Comparison of ENCODE assay signal across 19 cellular contexts in the genomic region with DNA sequence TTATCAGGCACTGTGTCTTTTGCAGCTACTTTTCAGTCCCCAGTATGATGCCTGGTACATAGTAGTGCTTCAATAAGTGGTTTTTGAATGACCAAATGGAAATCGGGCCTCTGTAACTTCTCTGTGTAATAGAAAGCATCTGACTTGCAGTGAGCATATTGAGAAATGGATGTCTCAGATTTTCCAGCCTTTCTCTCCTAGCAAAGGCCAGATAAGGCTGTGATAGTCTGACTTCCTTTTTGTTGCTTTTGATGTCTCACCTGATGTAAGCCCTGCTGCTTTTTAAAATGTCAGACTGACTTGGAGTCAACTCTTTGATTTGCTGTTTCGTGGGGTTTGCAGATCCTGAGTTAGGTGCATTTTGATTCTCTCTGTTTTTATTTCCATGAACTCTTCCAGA.
"Had no signal": no experiment of that assay in that cellular context is flagged by ENCODE, and none has a peak within 500 bp of the region (broad histone marks: within the 10 kb centered on the region; RNA-seq: fewer than 3 reads in every experiment).

No MANE protein-coding gene starts in this region.

- H3K36me3 Mint-ChIP-seq: natural killer cell treated with Interleukin-12 subunit alpha and Interleukin-12 subunit beta and Interleukin-15 and Interleukin-18, amount 100 ng/mL, for 72 hours had no signal

- H3K4me1 Mint-ChIP-seq: activated T-helper 17 cell treated with anti-CD3 and anti-CD28 coated beads, Interleukin-2, amount 50 U/mL, for 72 hours had no signal

- H3K4me3 Mint-ChIP-seq: activated T-helper 17 cell treated with anti-CD3 and anti-CD28 coated beads, Interleukin-2, amount 50 U/mL, for 72 hours; natural killer cell treated with Interleukin-12 subunit alpha and Interleukin-12 subunit beta and Interleukin-15 and Interleukin-18, amount 100 ng/mL, for 72 hours had no signal

- H3K27me3 ChIP-seq: adrenal gland, colonic mucosa, foreskin keratinocyte, spleen, thyroid gland had no signal

- DNase-seq: activated CD4-positive, alpha-beta T cell treated with anti-CD3 and anti-CD28 coated beads, Interleukin-2, amount 50 U/mL, for 4 hours; activated CD4-positive, CD25-positive, alpha-beta regulatory T cell; activated naive CD4-positive, alpha-beta T cell treated with Interleukin-2 at 50 U/mL for 16 hours; caudate nucleus; colonic mucosa; foreskin keratinocyte; glutamatergic neuron; hypothalamus; kidney glomerular epithelial cell; left ventricle myocardium superior; mesendoderm; psoas muscle; spleen; T-helper 2 cell; thyroid gland had no signal

- H3K27me3 Mint-ChIP-seq: activated T-helper 17 cell treated with anti-CD3 and anti-CD28 coated beads, Interleukin-2, amount 50 U/mL, for 72 hours had no signal

- ATAC-seq: activated T-helper 17 cell treated with anti-CD3 and anti-CD28 coated beads, Interleukin-2, amount 50 U/mL, for 72 hours; foreskin keratinocyte; left ventricle myocardium superior; natural killer cell treated with Interleukin-12 subunit alpha and Interleukin-12 subunit beta and Interleukin-15 and Interleukin-18, amount 100 ng/mL, for 72 hours; sciatic nerve had no signal

- H3K4me1 ChIP-seq: colonic mucosa, foreskin keratinocyte, psoas muscle, thyroid gland had no signal

- H3K27ac Mint-ChIP-seq: activated T-helper 17 cell treated with anti-CD3 and anti-CD28 coated beads, Interleukin-2, amount 50 U/mL, for 72 hours; natural killer cell treated with Interleukin-12 subunit alpha and Interleukin-12 subunit beta and Interleukin-15 and Interleukin-18, amount 100 ng/mL, for 72 hours had no signal

- H3K36me3 ChIP-seq: adrenal gland, colonic mucosa, spleen, thyroid gland had no signal

- H3K4me3 ChIP-seq: adrenal gland, colonic mucosa, psoas muscle, spleen, thyroid gland had no signal

- H3K27ac ChIP-seq: colonic mucosa, foreskin keratinocyte, psoas muscle, spleen, thyroid gland had no signal

- H3K9me3 ChIP-seq: adrenal gland, colonic mucosa, psoas muscle, thyroid gland had no signal

- H3K9me3 Mint-ChIP-seq: natural killer cell treated with Interleukin-12 subunit alpha and Interleukin-12 subunit beta and Interleukin-15 and Interleukin-18, amount 100 ng/mL, for 72 hours had no signal
